ENCODE assay signal across 1 cellular context in genomic region chr12:76768566-76768965, GRCh38.
A peak's percentile ranks its signal among the peaks of the same experiment; 100 is the strongest.
TF ChIP-seq lines count a peak whose summit lies in the region.

No MANE protein-coding gene starts in this region.

TF ChIP-seq in K562, 482 proteins besides CTCF, POLR2A, EP300 and RAD21:
- TF ChIP-seq HMG20A (CRISPR knock-in tag; conservative IDR thresholded peaks at IDR 0.05) (no peak), HMBOX1 (IDR thresholded peaks at IDR 0.05) (peak; percentile 73)
